8 cellular contexts compared by ENCODE assay signal in the genomic region with DNA sequence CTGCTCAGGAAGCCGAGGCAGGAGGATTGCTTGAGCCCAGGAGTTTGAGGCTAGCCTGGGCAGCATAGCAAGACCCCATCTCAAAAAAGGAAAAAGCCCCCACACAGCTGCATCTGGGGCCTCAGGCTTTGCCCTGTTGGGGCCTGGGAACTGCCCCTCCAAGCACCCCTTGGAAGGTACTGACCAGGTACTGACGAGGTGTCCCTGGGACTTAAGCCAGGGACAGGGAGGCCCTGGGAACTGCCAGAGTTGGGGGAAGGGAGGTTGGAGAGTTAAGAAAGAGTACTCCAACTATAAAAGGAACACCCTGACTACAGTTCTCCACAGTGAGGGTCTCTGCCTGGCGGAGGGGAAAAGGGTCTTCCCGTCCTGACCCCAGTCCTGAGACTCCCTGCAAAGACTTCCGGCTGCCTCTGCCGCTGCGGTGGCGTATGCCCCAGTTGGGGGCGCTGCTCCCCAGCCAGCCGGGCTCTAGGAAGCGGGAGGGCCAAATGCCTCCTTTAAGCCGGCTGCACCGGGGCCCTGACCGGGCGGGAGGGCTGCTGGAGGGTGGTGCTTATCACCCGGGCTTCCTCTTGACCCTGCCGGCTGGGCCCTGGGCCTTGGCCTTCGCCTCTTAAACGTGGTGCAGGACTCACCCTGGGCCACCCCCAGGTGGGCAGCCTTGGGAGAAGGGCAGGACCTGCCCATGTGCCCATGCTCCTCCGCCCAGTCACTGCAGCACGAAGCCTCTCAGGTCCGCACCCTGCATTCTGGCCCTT. TPM values are rescaled to one million over a fixed set of nuclear protein-coding genes. Genes with fewer than 3 reads are reported as not detected.
DNase-seq lines count a peak whose midpoint lies in the region; ATAC-seq and TF ChIP-seq lines count a peak whose summit lies in the region.

No MANE protein-coding gene starts in this region.

- 24% methylated on average over 22 of the region's 22 CpGs for WGBS in liver

- ATAC-seq in HG03097 (IDR thresholded peaks at IDR 0.05; ENCODE audit: low FRiP score, unreplicated experiment) (no peak), GM19351 (IDR thresholded peaks at IDR 0.05; ENCODE audit: unreplicated experiment) (no peak)

- no peaks in the 10 kb centered on the region for H3K27me3 ChIP-seq in liver (ENCODE audit: control insufficient read depth in 4 of 4, insufficient read depth in 4 of 4, low read length in 3 of 4)

- H3K4me1 ChIP-seq in liver (ENCODE audit: control insufficient read depth in 4 of 4, insufficient read depth in 4 of 4, low read length in 3 of 4): peaks cover 0 to 7% (median 3%) of the 10 kb centered on the region in 4 donors

- peak; percentile 81 to 84 for TF ChIP-seq RAD21 in liver (IDR thresholded peaks at IDR 0.05)

- no peak overlapping the region for H3K4me3 ChIP-seq in liver (ENCODE audit: low read depth in 1 of 3, low read length in 3 of 3)

- no peak overlapping the region for H3K27ac ChIP-seq in liver (ENCODE audit: low read depth in 1 of 2, low read length in 2 of 2)

- H3K9ac ChIP-seq in liver (ENCODE audit: low read depth in 1 of 2, low read length in 2 of 2): no peak overlapping the region

- DNase-seq in COLO829 (ENCODE audit: low spot score): peak; percentile 37
- peak; percentile 65 for DNase-seq in HT-29 (ENCODE audit: low spot score)
- DNase-seq in T-helper 1 cell: peak in 3 of 5 donors; percentile 30 to 39 (median 35)
- peak; percentile 29 for DNase-seq in central memory CD4-positive, alpha-beta T cell
- DNase-seq in stimulated activated CD8-positive, alpha-beta memory T cell treated with anti-CD3 and anti-CD28 coated beads, Interleukin-7, amount 100 ng/mL, for 24 hours (ENCODE audit: low read depth): peak; percentile 26

- peak; percentile 51 for TF ChIP-seq CTCF in liver (IDR thresholded peaks at IDR 0.05; ENCODE audit: low read depth, low read length, missing input control)

- no peaks in the 10 kb centered on the region for H3K9me3 ChIP-seq in liver (ENCODE audit: control insufficient read depth in 4 of 4, low read length in 3 of 4)

- H3K36me3 ChIP-seq in liver (ENCODE audit: control insufficient read depth in 4 of 4, insufficient read depth in 3 of 4, low read depth in 1 of 4, low read length in 3 of 4): no peaks in the 10 kb centered on the region

TF ChIP-seq in liver, 16 proteins besides CTCF, POLR2A, EP300 and RAD21:
- no peak for TF ChIP-seq FOXA2 (IDR thresholded peaks at IDR 0.05)
- no peak for TF ChIP-seq FOXA1 (IDR thresholded peaks at IDR 0.05)
- TF ChIP-seq, protein P1, sequence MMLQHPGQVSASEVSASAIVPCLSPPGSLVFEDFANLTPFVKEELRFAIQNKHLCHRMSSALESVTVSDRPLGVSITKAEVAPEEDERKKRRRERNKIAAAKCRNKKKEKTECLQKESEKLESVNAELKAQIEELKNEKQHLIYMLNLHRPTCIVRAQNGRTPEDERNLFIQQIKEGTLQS (IDR thresholded peaks at IDR 0.05): no peak
- TF ChIP-seq JUND (IDR thresholded peaks at IDR 0.05): no peak
- no peak for TF ChIP-seq YY1 (IDR thresholded peaks at IDR 0.05)
- no peak for TF ChIP-seq RXRA (IDR thresholded peaks at IDR 0.05)
- TF ChIP-seq, protein P2, sequence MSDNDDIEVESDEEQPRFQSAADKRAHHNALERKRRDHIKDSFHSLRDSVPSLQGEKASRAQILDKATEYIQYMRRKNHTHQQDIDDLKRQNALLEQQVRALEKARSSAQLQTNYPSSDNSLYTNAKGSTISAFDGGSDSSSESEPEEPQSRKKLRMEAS (IDR thresholded peaks at IDR 0.05): no peak
- no peak for TF ChIP-seq EGR1 (IDR thresholded peaks at IDR 0.05; ENCODE audit: low read depth in 2 of 2)
- no peak for TF ChIP-seq HNF4A (conservative IDR thresholded peaks at IDR 0.05)
- no peak for TF ChIP-seq TAF1 (conservative IDR thresholded peaks at IDR 0.05)
- TF ChIP-seq, protein P3, sequence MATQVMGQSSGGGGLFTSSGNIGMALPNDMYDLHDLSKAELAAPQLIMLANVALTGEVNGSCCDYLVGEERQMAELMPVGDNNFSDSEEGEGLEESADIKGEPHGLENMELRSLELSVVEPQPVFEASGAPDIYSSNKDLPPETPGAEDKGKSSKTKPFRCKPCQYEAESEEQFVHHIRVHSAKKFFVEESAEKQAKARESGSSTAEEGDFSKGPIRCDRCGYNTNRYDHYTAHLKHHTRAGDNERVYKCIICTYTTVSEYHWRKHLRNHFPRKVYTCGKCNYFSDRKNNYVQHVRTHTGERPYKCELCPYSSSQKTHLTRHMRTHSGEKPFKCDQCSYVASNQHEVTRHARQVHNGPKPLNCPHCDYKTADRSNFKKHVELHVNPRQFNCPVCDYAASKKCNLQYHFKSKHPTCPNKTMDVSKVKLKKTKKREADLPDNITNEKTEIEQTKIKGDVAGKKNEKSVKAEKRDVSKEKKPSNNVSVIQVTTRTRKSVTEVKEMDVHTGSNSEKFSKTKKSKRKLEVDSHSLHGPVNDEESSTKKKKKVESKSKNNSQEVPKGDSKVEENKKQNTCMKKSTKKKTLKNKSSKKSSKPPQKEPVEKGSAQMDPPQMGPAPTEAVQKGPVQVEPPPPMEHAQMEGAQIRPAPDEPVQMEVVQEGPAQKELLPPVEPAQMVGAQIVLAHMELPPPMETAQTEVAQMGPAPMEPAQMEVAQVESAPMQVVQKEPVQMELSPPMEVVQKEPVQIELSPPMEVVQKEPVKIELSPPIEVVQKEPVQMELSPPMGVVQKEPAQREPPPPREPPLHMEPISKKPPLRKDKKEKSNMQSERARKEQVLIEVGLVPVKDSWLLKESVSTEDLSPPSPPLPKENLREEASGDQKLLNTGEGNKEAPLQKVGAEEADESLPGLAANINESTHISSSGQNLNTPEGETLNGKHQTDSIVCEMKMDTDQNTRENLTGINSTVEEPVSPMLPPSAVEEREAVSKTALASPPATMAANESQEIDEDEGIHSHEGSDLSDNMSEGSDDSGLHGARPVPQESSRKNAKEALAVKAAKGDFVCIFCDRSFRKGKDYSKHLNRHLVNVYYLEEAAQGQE (IDR thresholded peaks at IDR 0.05): no peak
- TF ChIP-seq GABPA (IDR thresholded peaks at IDR 0.05 in 1 of 2, conservative IDR thresholded peaks at IDR 0.05 in 1 of 2): no peak
- no peak for TF ChIP-seq NR2F2 (IDR thresholded peaks at IDR 0.05)

RNA-seq across cellular contexts. Expression of a gene that starts 12.8 kb away (rescaled TPM):
- total RNA-seq in HT-29 (2014; rRNA removed; shearing (Covaris generic)): not detected in 2 replicates
- total RNA-seq in liver: not detected
- under 1 TPM in 1 of 2 donors, not detected in 1; 0.20 TPM for polyA plus RNA-seq in liver

RNA-seq across cellular contexts. Expression of a gene that starts 25.2 kb away (rescaled TPM):
- total RNA-seq in HT-29 (2014; rRNA removed; shearing (Covaris generic)): not detected in 2 replicates
- total RNA-seq in liver: not detected
- polyA plus RNA-seq in liver: not detected

RNA-seq across cellular contexts. Expression of a gene that starts 32.2 kb away (rescaled TPM):
- total RNA-seq in HT-29 (2014; rRNA removed; shearing (Covaris generic)): 5.8 and 7.1 TPM in 2 replicates
- total RNA-seq in liver: not detected
- polyA plus RNA-seq in liver: under 1 TPM in 1 of 2 donors, not detected in 1; 0.03 TPM

RNA-seq across cellular contexts. Expression of a gene that starts 32.9 kb away (rescaled TPM):
- 78.5 and 88.5 TPM in 2 replicates for total RNA-seq in HT-29 (2014; rRNA removed; shearing (Covaris generic))
- total RNA-seq in liver: 10 to 100 TPM; 18.7 to 23.2 TPM
- 1 to 10 TPM; 6.3 to 8.4 TPM for polyA plus RNA-seq in liver

RNA-seq across cellular contexts. Expression of a gene that starts 38.0 kb away (rescaled TPM):
- 48.8 and 55.0 TPM in 2 replicates for total RNA-seq in HT-29 (2014; rRNA removed; shearing (Covaris generic))
- total RNA-seq in liver: 100 to 1,000 TPM in 1 of 2 donors, 10 to 100 TPM in 1; 12.5 to 100 TPM
- 100 to 1,000 TPM in 1 of 2 donors, 10 to 100 TPM in 1; 46.0 to 217 TPM for polyA plus RNA-seq in liver
